Comparison of ENCODE assay signal across 16 cellular contexts in genomic region chrX:2664497-2664896, GRCh38. TPM values are rescaled to one million over a fixed set of nuclear protein-coding genes. Genes with fewer than 3 reads are reported as not detected.
DNase-seq lines count a peak whose midpoint lies in the region; TF ChIP-seq lines count a peak whose summit lies in the region.
"Had no signal": no experiment of that assay in that cellular context is flagged by ENCODE, and none has a peak within 500 bp of the region (broad histone marks: within the 10 kb centered on the region; RNA-seq: fewer than 3 reads in every experiment).

No MANE protein-coding gene starts in this region.

- H3K27me3 Mint-ChIP-seq in endodermal cell (ENCODE audit: insufficient read depth) (no peaks in the 10 kb centered on the region), immature natural killer cell (ENCODE audit: low read depth in 3 of 3) (peaks cover 0 to 2% (median 1%) of the 10 kb centered on the region in 3 donors)
- H3K27me3 Mint-ChIP-seq: activated CD8-positive, alpha-beta memory T cell treated with anti-CD3 and anti-CD28 coated beads, Interleukin-2, amount 10 ng/mL, durations not matched to agents 7 days and 5 days had no signal

- H3K9me3 Mint-ChIP-seq in endodermal cell (no peaks in the 10 kb centered on the region), immature natural killer cell (no peaks in the 10 kb centered on the region)

- no peak overlapping the region for H3K27ac ChIP-seq in endodermal cell (ENCODE audit: low read depth, low read length)
- H3K27ac ChIP-seq: pancreas, thyroid gland had no signal

- DNase-seq in AG09309 (ENCODE audit: low read depth) (peak; percentile 68), LHCN-M2 (ENCODE audit: low read depth) (peak; percentile 31), fibroblast of the conjunctiva (ENCODE audit: low read depth) (peak; percentile 45), posterior vena cava (ENCODE audit: low spot score) (peak; percentile 81), endodermal cell (no peak), immature natural killer cell (no peak), iPS-NIHi11 (ENCODE audit: low spot score) (no peak), putamen (ENCODE audit: low spot score) (no peak)
- DNase-seq: activated CD8-positive, alpha-beta memory T cell treated with anti-CD3 and anti-CD28 coated beads, Interleukin-2, amount 10 ng/mL, durations not matched to agents 7 days and 5 days; COR-L47; erythroblast; GOT3; kidney; OCI-M1; thyroid gland had no signal

- H3K4me1 Mint-ChIP-seq in endodermal cell (peaks cover 5% of the 10 kb centered on the region), immature natural killer cell (no peaks in the 10 kb centered on the region)
- H3K4me1 Mint-ChIP-seq: activated CD8-positive, alpha-beta memory T cell treated with anti-CD3 and anti-CD28 coated beads, Interleukin-2, amount 10 ng/mL, durations not matched to agents 7 days and 5 days had no signal

- intact Hi-C loops in posterior vena cava (cut with DNase I), result no loop called here

- TF ChIP-seq CTCF in AG09309 (IDR thresholded peaks at IDR 0.05; ENCODE audit: control insufficient read depth, insufficient read depth, low read depth, low read length, missing control alignments), result no peak
- no peak for TF ChIP-seq CTCF in endodermal cell (conservative IDR thresholded peaks at IDR 0.05)

- 77 to 84% methylated on average over 6 to 11 of the region's 11 CpGs for WGBS in endodermal cell (ENCODE audit: insufficient coverage in 1 of 2, insufficient read length in 1 of 2), 2 experiments

- H3K4me1 ChIP-seq in endodermal cell (ENCODE audit: control insufficient read depth, insufficient read depth, low read length), result no peaks in the 10 kb centered on the region
- H3K4me1 ChIP-seq: thyroid gland had no signal

- H3K27me3 ChIP-seq in endodermal cell (ENCODE audit: control insufficient read depth, insufficient read depth, low read length, poor library complexity, severe bottlenecking), result no peaks in the 10 kb centered on the region
- H3K27me3 ChIP-seq: pancreas, thyroid gland had no signal

- H3K27ac Mint-ChIP-seq in endodermal cell (no peak overlapping the region), immature natural killer cell (no peak overlapping the region)
- H3K27ac Mint-ChIP-seq: activated CD8-positive, alpha-beta memory T cell treated with anti-CD3 and anti-CD28 coated beads, Interleukin-2, amount 10 ng/mL, durations not matched to agents 7 days and 5 days had no signal

- H3K36me3 ChIP-seq in endodermal cell (ENCODE audit: control insufficient read depth, insufficient read depth, low read length), result no peaks in the 10 kb centered on the region
- H3K36me3 ChIP-seq: pancreas, thyroid gland had no signal

- no peak overlapping the region for H3K4me3 ChIP-seq in AG09309 (ENCODE audit: control insufficient read depth, low read depth, low read length)
- no peak overlapping the region for H3K4me3 ChIP-seq in endodermal cell (ENCODE audit: low read length)
- H3K4me3 ChIP-seq: pancreas, thyroid gland had no signal

- no peaks in the 10 kb centered on the region for H3K9me3 ChIP-seq in endodermal cell (ENCODE audit: control insufficient read depth, low read length)
- H3K9me3 ChIP-seq: pancreas, thyroid gland had no signal

- no peak overlapping the region for H3K9ac ChIP-seq in endodermal cell (ENCODE audit: extremely low read depth, low read length, poor library complexity, severe bottlenecking)

- H3K36me3 Mint-ChIP-seq in endodermal cell (ENCODE audit: low read depth), result peaks cover 5% of the 10 kb centered on the region
- H3K36me3 Mint-ChIP-seq in immature natural killer cell, result peaks cover 0 to 3% (median 0%) of the 10 kb centered on the region in 3 donors
- H3K36me3 Mint-ChIP-seq: activated CD8-positive, alpha-beta memory T cell treated with anti-CD3 and anti-CD28 coated beads, Interleukin-2, amount 10 ng/mL, durations not matched to agents 7 days and 5 days had no signal

- H3K4me3 Mint-ChIP-seq in endodermal cell, result no peak overlapping the region
- H3K4me3 Mint-ChIP-seq in immature natural killer cell, result no peak overlapping the region
- H3K4me3 Mint-ChIP-seq: activated CD8-positive, alpha-beta memory T cell treated with anti-CD3 and anti-CD28 coated beads, Interleukin-2, amount 10 ng/mL, durations not matched to agents 7 days and 5 days had no signal

RNA-seq across cellular contexts. Expression of gene CD99, which starts 26.6 kb away (rescaled TPM):
- total RNA-seq in LHCN-M2 (2014; rRNA removed) (282 and 322 TPM in 2 replicates), posterior vena cava (100 to 1,000 TPM; 298 to 369 TPM), endodermal cell (100 to 1,000 TPM; 314 to 397 TPM)
- polyA plus RNA-seq in LHCN-M2 (2012), result 630 TPM
- polyA plus RNA-seq in endodermal cell (2013, experiment 1 of 2), result 226 TPM
- 207 TPM for polyA plus RNA-seq in endodermal cell (2013, experiment 2 of 2)
- polyA plus RNA-seq in immature natural killer cell, result 100 to 1,000 TPM; 479 to 672 (median 543) TPM

Comparison
In these comparisons a context has a peak if more than half of its experiments do, and no peak if none do; other contexts are left out.
1. DNase-seq: peak in AG09309 (single experiment), LHCN-M2 (single experiment), fibroblast of the conjunctiva (single experiment) and posterior vena cava (single experiment); none in endodermal cell (single experiment), immature natural killer cell (0 of 3), iPS-NIHi11 (single experiment) and putamen (single experiment).